In genomic region chr9:94926457-94926852, GRCh38 we compare ENCODE assay signal across 1 cellular context.
TF ChIP-seq lines count a peak whose summit lies in the region.

No MANE protein-coding gene starts in this region.

TF ChIP-seq in IMR-90, 13 proteins besides CTCF, POLR2A, EP300 and RAD21 (continued from another document):
- no peak for TF ChIP-seq MAFK (IDR thresholded peaks at IDR 0.05; ENCODE audit: low read depth, low read length)
- TF ChIP-seq SMC3 (IDR thresholded peaks at IDR 0.05; ENCODE audit: low read depth, low read length): no peak
- TF ChIP-seq MAZ (IDR thresholded peaks at IDR 0.05; ENCODE audit: borderline replicate concordance, low read depth, low read length): no peak
- no peak for TF ChIP-seq RFX5 (IDR thresholded peaks at IDR 0.05; ENCODE audit: low read depth, low read length)
- no peak for TF ChIP-seq FOS (IDR thresholded peaks at IDR 0.05; ENCODE audit: low read depth, low read length)
- no peak for TF ChIP-seq USF2 (IDR thresholded peaks at IDR 0.05; ENCODE audit: low read depth, low read length)
- no peak for TF ChIP-seq ELK1 (IDR thresholded peaks at IDR 0.05; ENCODE audit: borderline replicate concordance, low read depth, low read length)
- no peak for TF ChIP-seq CHD1 (IDR thresholded peaks at IDR 0.05; ENCODE audit: low read depth, low read length)
- TF ChIP-seq MXI1 (IDR thresholded peaks at IDR 0.05; ENCODE audit: borderline replicate concordance, low read depth, low read length): no peak
